Comparison of ENCODE assay signal across 8 cellular contexts in genomic region chr5:126508251-126508961, GRCh38.
DNase-seq lines count a peak whose midpoint lies in the region; ATAC-seq and TF ChIP-seq lines count a peak whose summit lies in the region.
"Had no signal": no experiment of that assay in that cellular context is flagged by ENCODE, and none has a peak within 500 bp of the region (broad histone marks: within the 10 kb centered on the region; RNA-seq: fewer than 3 reads in every experiment).

No MANE protein-coding gene starts in this region.

- no peak overlapping the region for H3K4me2 ChIP-seq in smooth muscle cell

- H3K9me3 Mint-ChIP-seq in HFFc6 = no peaks in the 10 kb centered on the region
- no peaks in the 10 kb centered on the region for H3K9me3 Mint-ChIP-seq in effector memory CD8-positive, alpha-beta T cell

- H3K36me3 ChIP-seq in Peyer's patch (no peaks in the 10 kb centered on the region), smooth muscle cell (ENCODE audit: low read depth) (no peaks in the 10 kb centered on the region)
- H3K36me3 ChIP-seq: pancreas had no signal

- no peaks in the 10 kb centered on the region for H4K20me1 ChIP-seq in smooth muscle cell (ENCODE audit: low read depth)

- H3K27me3 ChIP-seq in Peyer's patch = no peaks in the 10 kb centered on the region
- H3K27me3 ChIP-seq in smooth muscle cell (ENCODE audit: low read depth) = no peaks in the 10 kb centered on the region
- H3K27me3 ChIP-seq: pancreas had no signal

- H3K4me1 Mint-ChIP-seq in HFFc6 (ENCODE audit: low read depth) = peaks cover 28% of the 10 kb centered on the region
- H3K4me1 Mint-ChIP-seq in effector memory CD8-positive, alpha-beta T cell (ENCODE audit: low read depth in 2 of 2) = peaks cover 9 to 27% of the 10 kb centered on the region in 2 donors

- no peaks in the 10 kb centered on the region for H3K27me3 Mint-ChIP-seq in HFFc6 (ENCODE audit: insufficient read depth)
- no peaks in the 10 kb centered on the region for H3K27me3 Mint-ChIP-seq in effector memory CD8-positive, alpha-beta T cell

- no peak for TF ChIP-seq POLR2A in Peyer's patch (IDR thresholded peaks at IDR 0.05)

- peak overlapping the region in 1 of 4 donors; percentile 5 for H3K4me3 ChIP-seq in Peyer's patch
- no peak overlapping the region for H3K4me3 ChIP-seq in smooth muscle cell
- H3K4me3 ChIP-seq: pancreas had no signal

- no peak for TF ChIP-seq CTCF in HFFc6 (IDR thresholded peaks at IDR 0.05)
- no peak for TF ChIP-seq CTCF in Peyer's patch (IDR thresholded peaks at IDR 0.05)
- TF ChIP-seq CTCF in smooth muscle cell (IDR thresholded peaks at IDR 0.05; ENCODE audit: borderline replicate concordance, insufficient read depth, poor library complexity, severe bottlenecking) = no peak

- H3K27ac ChIP-seq in Peyer's patch (peak overlapping the region; percentile 61 to 82 (median 78)), smooth muscle cell (ENCODE audit: low read depth) (no peak overlapping the region)

- H3K9me3 ChIP-seq in Peyer's patch = no peaks in the 10 kb centered on the region
- no peaks in the 10 kb centered on the region for H3K9me3 ChIP-seq in smooth muscle cell (replicated peaks; ENCODE audit: low read depth)
- H3K9me3 ChIP-seq: pancreas had no signal

- H3K4me1 ChIP-seq in Peyer's patch (peaks cover 0 to 7% (median 3%) of the 10 kb centered on the region in 4 donors), smooth muscle cell (ENCODE audit: low read depth) (no peaks in the 10 kb centered on the region)

- H3K36me3 Mint-ChIP-seq in HFFc6 (ENCODE audit: low read depth) = no peaks in the 10 kb centered on the region
- no peaks in the 10 kb centered on the region for H3K36me3 Mint-ChIP-seq in effector memory CD8-positive, alpha-beta T cell (ENCODE audit: insufficient read depth)

- no peaks in the 10 kb centered on the region for H3F3A ChIP-seq in smooth muscle cell (ENCODE audit: low read depth)

- H3K79me2 ChIP-seq in smooth muscle cell (ENCODE audit: low read depth) = no peaks in the 10 kb centered on the region

- DNase-seq in HFFc6 (no peak), Peyer's patch (no peak), smooth muscle cell (lab: John Stamatoyannopoulos, UW; ENCODE audit: unreplicated experiment) (no peak), iPS-NIHi7 (ENCODE audit: extremely low spot score) (no peak), NCI-H1436 treated with DMSO at 0.1 percent for 48 hours (lab: John Stamatoyannopoulos, UW) (no peak), NCI-H446 treated with DMSO at 0.1 percent for 48 hours (lab: John Stamatoyannopoulos, UW) (no peak)
- DNase-seq in effector memory CD8-positive, alpha-beta T cell = no peak
- DNase-seq: pancreas had no signal

- H3K9ac ChIP-seq in smooth muscle cell (ENCODE audit: low read depth) = no peak overlapping the region

- ATAC-seq in effector memory CD8-positive, alpha-beta T cell (replicated peaks) = peak; percentile 56

- H3K27ac Mint-ChIP-seq in HFFc6 = peak overlapping the region; percentile 4; the same call in 1 of the 2 replicates
- H3K27ac Mint-ChIP-seq in effector memory CD8-positive, alpha-beta T cell = peak overlapping the region; percentile 86 to 89

- 83% methylated on average over 13 of the region's 13 CpGs for WGBS in smooth muscle cell (ENCODE audit: low lambda C conversion rate)

- peak overlapping the region; percentile 9 for H2AFZ ChIP-seq in smooth muscle cell (ENCODE audit: low read depth)

- no peak overlapping the region for H3K4me3 Mint-ChIP-seq in HFFc6
- peak overlapping the region; percentile 60 to 76 for H3K4me3 Mint-ChIP-seq in effector memory CD8-positive, alpha-beta T cell
